In the genomic region with DNA sequence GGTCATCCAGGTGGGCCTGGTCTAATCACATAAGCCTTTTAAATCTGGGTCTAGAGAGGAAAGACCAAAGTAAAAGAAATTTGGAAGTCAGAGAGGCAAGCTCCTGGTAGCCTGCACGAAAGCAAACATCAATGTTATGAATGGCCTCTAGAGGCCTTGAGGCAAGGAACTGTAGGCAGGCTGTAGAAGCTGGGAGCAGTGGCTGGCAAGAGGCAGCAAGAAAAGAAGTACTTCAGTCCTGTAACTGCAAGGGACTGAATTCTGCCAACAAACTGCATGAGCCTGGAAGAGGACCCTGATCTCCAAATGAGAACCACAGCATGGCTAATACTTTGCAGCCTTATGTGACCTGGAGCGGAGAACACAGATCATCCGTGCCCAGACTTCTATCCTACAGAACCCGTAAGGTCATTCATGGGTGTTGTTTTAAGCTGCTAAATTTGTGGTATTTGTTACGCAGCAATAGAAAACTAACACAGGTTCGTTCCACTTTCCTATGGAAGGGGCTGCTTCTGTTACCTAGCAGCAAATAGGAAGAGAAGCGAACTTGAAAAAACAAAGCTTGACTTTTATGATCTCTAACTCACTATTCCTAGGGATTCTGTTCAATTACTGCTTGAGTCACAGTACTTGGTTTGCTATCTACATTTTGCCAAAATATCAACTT, we compare ENCODE assay signal across 8 cellular contexts. TPM values are rescaled to one million over a fixed set of nuclear protein-coding genes. Genes with fewer than 3 reads are reported as not detected.
DNase-seq lines count a peak whose midpoint lies in the region; FAIRE-seq and TF ChIP-seq lines count a peak whose summit lies in the region.

No MANE protein-coding gene starts in this region.

- peaks cover 33% of the 10 kb centered on the region for H3K36me3 Mint-ChIP-seq in activated naive CD4-positive, alpha-beta T cell treated with anti-CD3 and anti-CD28 coated beads, Interleukin-2, amount 10 ng/mL, durations not matched to agents 7 days and 5 days
- H3K36me3 Mint-ChIP-seq in activated T-helper 1 cell treated with anti-CD3 and anti-CD28 coated beads, Interleukin-12 subunit alpha, Interleukin-12 subunit beta, Interleukin-2, Interleukin-4 antibody, amounts not matched to agents 30 ng/mL and 10 ng/mL and 1 ng/mL, durations not matched to agents 14 hours and 24 hours and 36 hours (ENCODE audit: low read depth): peaks cover 25% of the 10 kb centered on the region

- H3K4me1 ChIP-seq in keratinocyte (ENCODE audit: control insufficient read depth, extremely low read depth, insufficient read depth, low read length) (peaks cover 15% of the 10 kb centered on the region), tibial artery (peaks cover 0 to 52% (median 41%) of the 10 kb centered on the region in 4 donors)

- no peaks in the 10 kb centered on the region for H3K9me3 Mint-ChIP-seq in activated naive CD4-positive, alpha-beta T cell treated with anti-CD3 and anti-CD28 coated beads, Interleukin-2, amount 10 ng/mL, durations not matched to agents 7 days and 5 days
- no peaks in the 10 kb centered on the region for H3K9me3 Mint-ChIP-seq in activated T-helper 1 cell treated with anti-CD3 and anti-CD28 coated beads, Interleukin-12 subunit alpha, Interleukin-12 subunit beta, Interleukin-2, Interleukin-4 antibody, amounts not matched to agents 30 ng/mL and 10 ng/mL and 1 ng/mL, durations not matched to agents 14 hours and 24 hours and 36 hours

- peaks cover 0 to 1% of the 10 kb centered on the region in 2 experiments for H3K36me3 ChIP-seq in keratinocyte (ENCODE audit: control insufficient read depth in 2 of 2, extremely low read depth in 1 of 2, insufficient read depth in 2 of 2, low read length in 2 of 2)
- peaks cover 0 to 5% (median 0%) of the 10 kb centered on the region in 3 donors for H3K36me3 ChIP-seq in tibial artery

- peak overlapping the region; percentile 96 for H3K9ac ChIP-seq in keratinocyte (ENCODE audit: control insufficient read depth, extremely low read depth, insufficient read depth, low read length)

- H3K27me3 Mint-ChIP-seq in activated naive CD4-positive, alpha-beta T cell treated with anti-CD3 and anti-CD28 coated beads, Interleukin-2, amount 10 ng/mL, durations not matched to agents 7 days and 5 days: no peaks in the 10 kb centered on the region
- no peaks in the 10 kb centered on the region for H3K27me3 Mint-ChIP-seq in activated T-helper 1 cell treated with anti-CD3 and anti-CD28 coated beads, Interleukin-12 subunit alpha, Interleukin-12 subunit beta, Interleukin-2, Interleukin-4 antibody, amounts not matched to agents 30 ng/mL and 10 ng/mL and 1 ng/mL, durations not matched to agents 14 hours and 24 hours and 36 hours (ENCODE audit: insufficient read depth)

- H3K4me2 ChIP-seq in keratinocyte (ENCODE audit: control insufficient read depth, extremely low read depth, insufficient read depth, low read depth, low read length): peak overlapping the region; percentile 85

- peak; percentile 27 for DNase-seq in activated naive CD4-positive, alpha-beta T cell treated with anti-CD3 and anti-CD28 coated beads, Interleukin-2, amount 10 ng/mL, durations not matched to agents 7 days and 5 days
- no peak for DNase-seq in activated naive CD4-positive, alpha-beta T cell treated with Interleukin-2 at 50 U/mL for 16 hours
- DNase-seq in activated T-helper 1 cell treated with anti-CD3 and anti-CD28 coated beads, Interleukin-12 subunit alpha, Interleukin-12 subunit beta, Interleukin-2, Interleukin-4 antibody, amounts not matched to agents 30 ng/mL and 10 ng/mL and 1 ng/mL, durations not matched to agents 14 hours and 24 hours and 36 hours (ENCODE audit: low spot score): no peak
- DNase-seq in keratinocyte (ENCODE audit: low read depth, low spot score) (no peak), tibial artery (no peak), HTR-8/SVneo (ENCODE audit: insufficient read length, low spot score) (no peak), NCI-H1417 (lab: John Stamatoyannopoulos, UW) (no peak)
- no peak for DNase-seq in stimulated activated CD4-positive, alpha-beta T cell treated with anti-CD3 and anti-CD28 coated beads, Interleukin-4, amount 100 ng/mL, for 1 hour

- H3K4me3 Mint-ChIP-seq in activated naive CD4-positive, alpha-beta T cell treated with anti-CD3 and anti-CD28 coated beads, Interleukin-2, amount 10 ng/mL, durations not matched to agents 7 days and 5 days: peak overlapping the region; percentile 96
- peak overlapping the region; percentile 99 for H3K4me3 Mint-ChIP-seq in activated T-helper 1 cell treated with anti-CD3 and anti-CD28 coated beads, Interleukin-12 subunit alpha, Interleukin-12 subunit beta, Interleukin-2, Interleukin-4 antibody, amounts not matched to agents 30 ng/mL and 10 ng/mL and 1 ng/mL, durations not matched to agents 14 hours and 24 hours and 36 hours

- FAIRE-seq in keratinocyte (lab: Jason Lieb, UNC) (no peak), HTR-8/SVneo (lab: Jason Lieb, UNC) (no peak)

- H4K20me1 ChIP-seq in keratinocyte (ENCODE audit: control insufficient read depth, extremely low read depth, insufficient read depth, low read length): peaks cover 7% of the 10 kb centered on the region

- H3K79me2 ChIP-seq in keratinocyte (ENCODE audit: control insufficient read depth, insufficient read depth, low read length): peaks cover 56% of the 10 kb centered on the region

- H3K9me3 ChIP-seq in keratinocyte (ENCODE audit: control insufficient read depth, low read depth, low read length): no peaks in the 10 kb centered on the region
- no peaks in the 10 kb centered on the region for H3K9me3 ChIP-seq in tibial artery

- dilution Hi-C loops in keratinocyte (cut with MboI; ENCODE audit: extremely low pct_ligation_motif_present, low sequenced_read_pairs): no loop called here

- CTCF ChIA-PET in activated naive CD4-positive, alpha-beta T cell treated with anti-CD3 and anti-CD28 coated beads, Interleukin-2, amount 10 ng/mL, durations not matched to agents 7 days and 5 days (lab: Charles Lee): interaction anchor here (1.8 kb wide), 1 partner anchor 8 kb away, joined by 3 read pairs; no protein-coding TSS in a partner anchor

- TF ChIP-seq CTCF in keratinocyte (optimal IDR thresholded peaks at IDR 0.05 in 1 of 3, IDR thresholded peaks at IDR 0.05 in 1 of 3, conservative IDR thresholded peaks at IDR 0.05 in 1 of 3; ENCODE audit: extremely low read depth in 1 of 3, insufficient read depth in 2 of 3, low read length in 3 of 3) (peak in 1 of 3 experiments; percentile 12), tibial artery (IDR thresholded peaks at IDR 0.05) (no peak)

- H3K9me1 ChIP-seq in keratinocyte (ENCODE audit: control insufficient read depth, extremely low read depth, insufficient read depth, low read length): no peaks in the 10 kb centered on the region

- peak overlapping the region; percentile 94 for H3K27ac Mint-ChIP-seq in activated naive CD4-positive, alpha-beta T cell treated with anti-CD3 and anti-CD28 coated beads, Interleukin-2, amount 10 ng/mL, durations not matched to agents 7 days and 5 days
- H3K27ac Mint-ChIP-seq in activated T-helper 1 cell treated with anti-CD3 and anti-CD28 coated beads, Interleukin-12 subunit alpha, Interleukin-12 subunit beta, Interleukin-2, Interleukin-4 antibody, amounts not matched to agents 30 ng/mL and 10 ng/mL and 1 ng/mL, durations not matched to agents 14 hours and 24 hours and 36 hours: no peak overlapping the region

- no peaks in the 10 kb centered on the region for H3K27me3 ChIP-seq in keratinocyte (ENCODE audit: control insufficient read depth, extremely low read depth, insufficient read depth, low read length)
- H3K27me3 ChIP-seq in tibial artery: no peaks in the 10 kb centered on the region

- no peak overlapping the region for H2AFZ ChIP-seq in keratinocyte (ENCODE audit: control insufficient read depth, low read length)

- intact Hi-C loops in activated T-helper 1 cell treated with anti-CD3 and anti-CD28 coated beads, Interleukin-12 subunit alpha, Interleukin-12 subunit beta, Interleukin-2, Interleukin-4 antibody, amounts not matched to agents 30 ng/mL and 10 ng/mL and 1 ng/mL, durations not matched to agents 14 hours and 24 hours and 36 hours (cut with micrococcal nuclease): loop anchor here (1.0 to 10.0 kb wide), 4 partner anchors 9 to 839 kb away; partner anchors contain the start of genes ELMOD3, RETSAT, RNF103 and ST3GAL5
- intact Hi-C loops in tibial artery (cut with DNase I; ENCODE audit: low total_unique reads): no loop called here

- H3K4me3 ChIP-seq in keratinocyte (ENCODE audit: control insufficient read depth in 2 of 3, extremely low read depth in 1 of 3, insufficient read depth in 2 of 3, low read depth in 1 of 3, low read length in 3 of 3): peak overlapping the region; percentile 77 to 82 (median 79)
- peak overlapping the region; percentile 73 to 74 for H3K4me3 ChIP-seq in tibial artery

- peaks cover 69% of the 10 kb centered on the region for H3K4me1 Mint-ChIP-seq in activated naive CD4-positive, alpha-beta T cell treated with anti-CD3 and anti-CD28 coated beads, Interleukin-2, amount 10 ng/mL, durations not matched to agents 7 days and 5 days
- peaks cover 54% of the 10 kb centered on the region for H3K4me1 Mint-ChIP-seq in activated T-helper 1 cell treated with anti-CD3 and anti-CD28 coated beads, Interleukin-12 subunit alpha, Interleukin-12 subunit beta, Interleukin-2, Interleukin-4 antibody, amounts not matched to agents 30 ng/mL and 10 ng/mL and 1 ng/mL, durations not matched to agents 14 hours and 24 hours and 36 hours (ENCODE audit: low read depth)

- H3K27ac ChIP-seq in keratinocyte (ENCODE audit: control insufficient read depth, insufficient read depth, low read length) (peak overlapping the region; percentile 92), tibial artery (peak overlapping the region; percentile 91 to 94)

RNA-seq across cellular contexts. Expression of gene IMMT, which starts 1.2 kb away (rescaled TPM):
- total RNA-seq in activated T-helper 1 cell treated with anti-CD3 and anti-CD28 coated beads, Interleukin-12 subunit alpha, Interleukin-12 subunit beta, Interleukin-2, Interleukin-4 antibody, amounts not matched to agents 30 ng/mL and 10 ng/mL and 1 ng/mL, durations not matched to agents 14 hours and 24 hours and 36 hours: 164 and 166 TPM in 2 replicates
- polyA plus RNA-seq in keratinocyte: 65.2 to 91.5 TPM (median 74.0 TPM) in 3 replicates
- polyA plus RNA-seq in keratinocyte (2011; ENCODE audit: low read depth): 82.5 TPM
- 57.7 and 77.3 TPM in 2 replicates for polyA plus RNA-seq in keratinocyte (2011; cell fraction: cytosol; rRNA removed)
- 88.2 and 93.2 TPM in 2 replicates for polyA plus RNA-seq in keratinocyte (2011; cell fraction: nucleus; rRNA removed)
- polyA plus RNA-seq in keratinocyte (2012; ENCODE audit: low replicate concordance): 51.7 and 87.4 TPM in 2 replicates
- 31.0 to 75.8 TPM (median 47.1 TPM) in 3 replicates for polyA minus RNA-seq in keratinocyte
- 57.6 TPM for polyA minus RNA-seq in keratinocyte (2011; cell fraction: cytosol; rRNA and poly(A)+ RNA removed)
- 38.9 and 66.7 TPM in 2 replicates for polyA minus RNA-seq in keratinocyte (2011; cell fraction: nucleus; rRNA and poly(A)+ RNA removed)

RNA-seq across cellular contexts. Expression of gene MRPL35, which starts 5.2 kb away (rescaled TPM):
- total RNA-seq in activated T-helper 1 cell treated with anti-CD3 and anti-CD28 coated beads, Interleukin-12 subunit alpha, Interleukin-12 subunit beta, Interleukin-2, Interleukin-4 antibody, amounts not matched to agents 30 ng/mL and 10 ng/mL and 1 ng/mL, durations not matched to agents 14 hours and 24 hours and 36 hours: 63.1 and 63.8 TPM in 2 replicates
- polyA plus RNA-seq in keratinocyte: 65.3 to 76.4 TPM (median 71.9 TPM) in 3 replicates
- 10.8 TPM for polyA plus RNA-seq in keratinocyte (2011; ENCODE audit: low read depth)
- polyA plus RNA-seq in keratinocyte (2011; cell fraction: cytosol; rRNA removed): 50.9 and 76.6 TPM in 2 replicates
- 46.7 and 47.5 TPM in 2 replicates for polyA plus RNA-seq in keratinocyte (2011; cell fraction: nucleus; rRNA removed)
- polyA plus RNA-seq in keratinocyte (2012; ENCODE audit: low replicate concordance): 18.7 and 41.6 TPM in 2 replicates
- 23.8 to 48.2 TPM (median 25.5 TPM) in 3 replicates for polyA minus RNA-seq in keratinocyte
- polyA minus RNA-seq in keratinocyte (2011; cell fraction: cytosol; rRNA and poly(A)+ RNA removed): 12.5 TPM
- polyA minus RNA-seq in keratinocyte (2011; cell fraction: nucleus; rRNA and poly(A)+ RNA removed): 14.4 and 23.8 TPM in 2 replicates
